In the genomic region with DNA sequence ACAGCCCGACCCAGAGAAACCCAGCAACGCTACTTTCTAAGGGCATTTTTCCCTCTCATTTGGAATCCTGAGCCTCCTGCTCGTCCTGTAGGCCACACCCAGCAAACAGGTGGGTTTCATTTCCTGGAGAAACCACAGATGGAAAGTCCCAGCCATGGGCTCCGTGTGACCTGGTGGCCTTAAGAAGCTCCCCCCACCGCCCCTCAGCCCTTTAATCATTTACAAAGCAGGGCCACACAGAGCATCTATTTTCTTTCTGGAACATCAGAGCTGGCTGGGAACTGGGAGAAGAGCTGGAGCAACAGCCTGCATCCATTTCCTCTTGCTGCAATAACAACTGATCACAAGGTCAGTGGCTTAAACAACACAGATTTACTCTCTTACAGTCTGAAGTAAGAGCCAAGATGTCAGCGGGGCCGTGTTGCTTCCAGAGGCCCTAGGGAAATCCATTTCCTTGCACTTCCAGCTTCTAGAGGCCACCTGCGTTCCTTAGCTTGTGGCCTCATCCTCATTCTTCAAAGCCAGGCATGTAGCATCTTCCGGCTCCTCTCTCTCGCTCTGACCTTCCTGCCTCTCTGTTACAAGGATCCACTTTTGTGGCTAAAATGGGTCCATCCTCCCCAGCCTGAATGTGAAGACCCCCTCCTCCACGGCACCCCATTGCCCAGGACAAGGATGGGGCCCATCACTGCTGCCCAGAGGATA, we compare ENCODE assay signal across 12 cellular contexts. TPM values are rescaled to one million over a fixed set of nuclear protein-coding genes. Genes with fewer than 3 reads are reported as not detected.
DNase-seq lines count a peak whose midpoint lies in the region; ATAC-seq and TF ChIP-seq lines count a peak whose summit lies in the region.
"Had no signal": no experiment of that assay in that cellular context is flagged by ENCODE, and none has a peak within 500 bp of the region (broad histone marks: within the 10 kb centered on the region; RNA-seq: fewer than 3 reads in every experiment).

No MANE protein-coding gene starts in this region.

- no peaks in the 10 kb centered on the region for H3K79me2 ChIP-seq in GM23338 (replicated peaks; ENCODE audit: insufficient read depth)

- CTCF ChIA-PET in GM10248 (lab: Yijun Ruan, JAX), result interaction anchor here (0.7 to 3.8 kb wide), 10 partner anchors 9 to 442 kb away, joined by 3 to 14 read pairs (median 4); no protein-coding TSS in a partner anchor

- TF ChIP-seq CTCF in GM10248 (IDR thresholded peaks at IDR 0.05; ENCODE audit: control extremely low read depth, extremely low read depth, low read depth, missing control alignments) (no peak), mucosa of descending colon (IDR thresholded peaks at IDR 0.05) (no peak), GM23338 (conservative IDR thresholded peaks at IDR 0.05; ENCODE audit: low read depth in 2 of 2) (no peak)

- no peak overlapping the region for H3K4me2 ChIP-seq in GM23338
- H3K4me2 ChIP-seq: SK-N-SH had no signal

- intact Hi-C loops in mucosa of descending colon (cut with DNase I, micrococcal nuclease) (no loop called here), posterior vena cava (cut with DNase I) (no loop called here)

- H3K4me1 ChIP-seq in mucosa of descending colon (ENCODE audit: low read depth), result no peaks in the 10 kb centered on the region
- H3K4me1 ChIP-seq in GM23338 (ENCODE audit: insufficient read depth), result no peaks in the 10 kb centered on the region

- H2AFZ ChIP-seq in GM23338, result no peak overlapping the region

- H3K27me3 Mint-ChIP-seq in GM23338 (ENCODE audit: insufficient read depth, low read depth, poor library complexity), result peaks cover 11% of the 10 kb centered on the region

- TF ChIP-seq POLR2A in GM19099 (IDR thresholded peaks at IDR 0.05; ENCODE audit: extremely low read depth, insufficient read length, low read depth), result peak; percentile 28

- H3K36me3 ChIP-seq in mucosa of descending colon (ENCODE audit: low read depth) (no peaks in the 10 kb centered on the region), GM23338 (ENCODE audit: insufficient read depth) (no peaks in the 10 kb centered on the region)
- H3K36me3 ChIP-seq: ovary had no signal

- no peaks in the 10 kb centered on the region for H4K20me1 ChIP-seq in GM23338 (replicated peaks; ENCODE audit: insufficient read depth)

- H3K27ac Mint-ChIP-seq in GM23338, result no peak overlapping the region

- H3F3A ChIP-seq in GM23338 (replicated peaks; ENCODE audit: low read depth), result no peaks in the 10 kb centered on the region

- POLR2A ChIA-PET in GM10248 (lab: Yijun Ruan, JAX), result no interaction called here

- ATAC-seq in mucosa of descending colon, result peak; percentile 51
- no peak for ATAC-seq in HG02884 (IDR thresholded peaks at IDR 0.05; ENCODE audit: unreplicated experiment)
- no peak for ATAC-seq in GM23338

- no peaks in the 10 kb centered on the region; the same call in 2 of the 3 replicates for H3K36me3 Mint-ChIP-seq in GM23338 (ENCODE audit: low read depth)

- peaks cover 3% of the 10 kb centered on the region; the same call in 1 of the 3 replicates for H3K9me3 Mint-ChIP-seq in GM23338

- no peak overlapping the region for H3K27ac ChIP-seq in GM23338 (ENCODE audit: low read depth)
- H3K27ac ChIP-seq: ovary had no signal

- no peak overlapping the region for H3K4me3 ChIP-seq in mucosa of descending colon
- no peak overlapping the region for H3K4me3 ChIP-seq in GM23338
- H3K4me3 ChIP-seq: ovary had no signal

- peaks cover 14% of the 10 kb centered on the region for H3K4me1 Mint-ChIP-seq in GM23338

- DNase-seq in GM10248 (ENCODE audit: extremely low spot score), result peak; percentile 74
- peak; percentile 90 for DNase-seq in SW480 (ENCODE audit: low spot score)
- DNase-seq in mucosa of descending colon, result no peak
- no peak for DNase-seq in GM23338 (ENCODE audit: low spot score)
- no peak for DNase-seq in posterior vena cava (ENCODE audit: low spot score)
- DNase-seq: cerebellar nuclear complex, kidney glomerular epithelial cell, NCI-H446, ovary, SK-N-SH had no signal

- no peaks in the 10 kb centered on the region for H3K9me2 ChIP-seq in GM23338 (ENCODE audit: insufficient read depth)
- H3K9me2 ChIP-seq: SK-N-SH had no signal

- H3K4me3 Mint-ChIP-seq in GM23338, result no peak overlapping the region

- no peaks in the 10 kb centered on the region for H3K9me3 ChIP-seq in mucosa of descending colon
- H3K9me3 ChIP-seq: ovary, SK-N-SH had no signal

- H3K27me3 ChIP-seq in GM23338 (ENCODE audit: insufficient read depth), result no peaks in the 10 kb centered on the region
- H3K27me3 ChIP-seq: ovary had no signal

TF ChIP-seq in GM23338, 12 proteins besides CTCF, POLR2A, EP300 and RAD21:
- TF ChIP-seq STAT1 (IDR thresholded peaks at IDR 0.05; ENCODE audit: unreplicated experiment), result no peak
- TF ChIP-seq ZNF331 (CRISPR knock-in tag; IDR thresholded peaks at IDR 0.05; ENCODE audit: low read depth), result no peak
- TF ChIP-seq POLR2AphosphoS5 (IDR thresholded peaks at IDR 0.05; ENCODE audit: low read depth), result no peak

RNA-seq across cellular contexts. Expression of a gene that starts 40.5 kb away (rescaled TPM):
- total RNA-seq in mucosa of descending colon (not detected), posterior vena cava (not detected)
- total RNA-seq in GM23338 (2014; rRNA removed; shearing (Covaris generic)), result not detected in 2 replicates
- not detected in 2 replicates for polyA plus RNA-seq in GM23338 (2016; fragmentation: Nextera tagmentation; extraction: Ambion mirVana)

RNA-seq across cellular contexts. Expression of a gene that starts 45.6 kb away (rescaled TPM):
- total RNA-seq in mucosa of descending colon (10 to 100 TPM; 22.0 to 32.0 (median 26.2) TPM), posterior vena cava (10 to 100 TPM; 22.7 to 25.6 TPM)
- total RNA-seq in GM23338 (2014; rRNA removed; shearing (Covaris generic)), result 44.2 and 59.4 TPM in 2 replicates
- polyA plus RNA-seq in GM23338 (2016; fragmentation: Nextera tagmentation; extraction: Ambion mirVana), result 97.4 and 108 TPM in 2 replicates

Comparison
In these comparisons a context has a peak if more than half of its experiments do, and no peak if none do; other contexts are left out.
1. DNase-seq: peak in GM10248 (single experiment) and SW480 (single experiment); none in mucosa of descending colon (0 of 3), GM23338 (single experiment) and posterior vena cava (single experiment).